ENCODE assay signal across 7 cellular contexts in genomic region chr2:218879881-218880748, GRCh38. TPM values are rescaled to one million over a fixed set of nuclear protein-coding genes. Genes with fewer than 3 reads are reported as not detected.
DNase-seq lines count a peak whose midpoint lies in the region; ATAC-seq and TF ChIP-seq lines count a peak whose summit lies in the region.

No MANE protein-coding gene starts in this region.

- no peak overlapping the region for H2BK15ac ChIP-seq in mesenchymal stem cell (ENCODE audit: low read depth, poor library complexity, severe bottlenecking)

- H3K36me3 ChIP-seq in OCI-LY3 (replicated peaks; ENCODE audit: low read depth, low read length) (peaks cover 28% of the 10 kb centered on the region), mesenchymal stem cell (ENCODE audit: control insufficient read depth in 1 of 2, insufficient read depth in 2 of 2, low read depth in 1 of 2, low read length in 2 of 2) (no peaks in the 10 kb centered on the region)

- no peak overlapping the region for H2BK12ac ChIP-seq in mesenchymal stem cell (ENCODE audit: low read length in 2 of 2)

- no peak for TF ChIP-seq CTCF in OCI-LY3 (IDR thresholded peaks at IDR 0.05; ENCODE audit: low read depth, low read length)

- H3K23ac ChIP-seq in mesenchymal stem cell (ENCODE audit: low read length in 2 of 2), result peak overlapping the region in 1 of 2 experiments; percentile 54

- peak; percentile 62 for DNase-seq in activated gamma-delta T cell treated with anti-CD3 and anti-CD28 coated beads, Interleukin-2, amount 50 U/mL, for 16 hours (ENCODE audit: low read depth)
- DNase-seq in mesenchymal stem cell (no peak), HK-2 (ENCODE audit: unreplicated experiment) (no peak)
- DNase-seq in stimulated activated naive CD4-positive, alpha-beta T cell (lab: John Stamatoyannopoulos, UW), result peak; percentile 73 to 86 (median 78)

- H3K79me2 ChIP-seq in OCI-LY3 (ENCODE audit: low read length), result peaks cover 44% of the 10 kb centered on the region

- H3K4ac ChIP-seq in mesenchymal stem cell (ENCODE audit: low read depth in 1 of 2, low read length in 2 of 2), result no peak overlapping the region

- no peak overlapping the region for H3K14ac ChIP-seq in mesenchymal stem cell (ENCODE audit: low read length in 2 of 2)

- no peak overlapping the region for H2BK5ac ChIP-seq in mesenchymal stem cell (ENCODE audit: low read depth, low read length, poor library complexity, severe bottlenecking)

- H2AFZ ChIP-seq in OCI-LY3 (ENCODE audit: low read depth, low read length) (no peak overlapping the region), mesenchymal stem cell (ENCODE audit: low read depth, low read length) (no peak overlapping the region)

- no peak overlapping the region for H3K18ac ChIP-seq in mesenchymal stem cell (ENCODE audit: low read depth in 1 of 2, low read length in 2 of 2)

- H3K4me2 ChIP-seq in OCI-LY3 (ENCODE audit: low read length) (peak overlapping the region; percentile 95), mesenchymal stem cell (ENCODE audit: low read length, poor library complexity, severe bottlenecking) (peak overlapping the region; percentile 41)

- H3K27me3 ChIP-seq in OCI-LY3 (ENCODE audit: low read depth, low read length), result no peaks in the 10 kb centered on the region
- H3K27me3 ChIP-seq in mesenchymal stem cell (ENCODE audit: control insufficient read depth in 1 of 2, insufficient read depth in 1 of 2, low read length in 2 of 2), result peaks cover 90 to 91% of the 10 kb centered on the region in 2 experiments

- WGBS in mesenchymal stem cell, result 3% methylated on average over 36 of the region's 55 CpGs

- H3K9me3 ChIP-seq in OCI-LY3 (ENCODE audit: insufficient read depth, low read length), result no peaks in the 10 kb centered on the region
- no peaks in the 10 kb centered on the region for H3K9me3 ChIP-seq in mesenchymal stem cell (ENCODE audit: control insufficient read depth, low read length)

- H2AK5ac ChIP-seq in mesenchymal stem cell (ENCODE audit: low read length, severe bottlenecking), result no peak overlapping the region

- H4K20me1 ChIP-seq in OCI-LY3 (ENCODE audit: insufficient read depth, low read length), result no peaks in the 10 kb centered on the region

- H3K4me3 ChIP-seq in OCI-LY3 (ENCODE audit: low read length) (peak overlapping the region; percentile 99), mesenchymal stem cell (ENCODE audit: insufficient read depth in 1 of 2, low read depth in 1 of 2, low read length in 2 of 2) (no peak overlapping the region)

- peaks cover 67% of the 10 kb centered on the region for H3K4me1 ChIP-seq in OCI-LY3 (ENCODE audit: low read length)
- peaks cover 10% of the 10 kb centered on the region for H3K4me1 ChIP-seq in mesenchymal stem cell (ENCODE audit: control insufficient read depth, insufficient read depth, low read depth, low read length)

- H3K27ac ChIP-seq in OCI-LY3 (ENCODE audit: low read length) (peak overlapping the region; percentile 98), mesenchymal stem cell (ENCODE audit: low read length, poor library complexity, severe bottlenecking) (no peak overlapping the region)

- H3K9ac ChIP-seq in OCI-LY3 (ENCODE audit: low read length) (peak overlapping the region; percentile 98), mesenchymal stem cell (ENCODE audit: low read length) (no peak overlapping the region)

- no peak overlapping the region for H4K8ac ChIP-seq in mesenchymal stem cell (ENCODE audit: low read length)

- ATAC-seq in GM18907 (IDR thresholded peaks at IDR 0.05; ENCODE audit: unreplicated experiment) (peak; percentile 74), HG02763 (IDR thresholded peaks at IDR 0.05; ENCODE audit: unreplicated experiment) (peak; percentile 71)

- H2BK120ac ChIP-seq in mesenchymal stem cell (ENCODE audit: low read depth, low read length), result no peak overlapping the region

- H3K79me1 ChIP-seq in mesenchymal stem cell (replicated peaks; ENCODE audit: low read length, poor library complexity, severe bottlenecking), result no peaks in the 10 kb centered on the region

- H4K91ac ChIP-seq in mesenchymal stem cell (ENCODE audit: low read length), result no peak overlapping the region

RNA-seq across cellular contexts. Expression of gene WNT10A, which starts 0.5 kb away (rescaled TPM):
- polyA plus RNA-seq in mesenchymal stem cell (2013, experiment 1 of 2), result not detected
- not detected for polyA plus RNA-seq in mesenchymal stem cell (2013, experiment 2 of 2)

RNA-seq across cellular contexts. Expression of gene WNT6, which starts 20.5 kb away (rescaled TPM):
- not detected for polyA plus RNA-seq in mesenchymal stem cell (2013, experiment 1 of 2)
- not detected for polyA plus RNA-seq in mesenchymal stem cell (2013, experiment 2 of 2)

RNA-seq across cellular contexts. Expression of gene PRKAG3, which starts 48.5 kb away (rescaled TPM):
- not detected for polyA plus RNA-seq in mesenchymal stem cell (2013, experiment 1 of 2)
- polyA plus RNA-seq in mesenchymal stem cell (2013, experiment 2 of 2), result not detected

Comparison
In these comparisons a context has a peak if more than half of its experiments do, and no peak if none do; other contexts are left out.
1. DNase-seq: peak in activated gamma-delta T cell treated with anti-CD3 and anti-CD28 coated beads, Interleukin-2, amount 50 U/mL, for 16 hours (single experiment) and stimulated activated naive CD4-positive, alpha-beta T cell (6 of 6); none in mesenchymal stem cell (single experiment) and HK-2 (single experiment).